In the genomic region with DNA sequence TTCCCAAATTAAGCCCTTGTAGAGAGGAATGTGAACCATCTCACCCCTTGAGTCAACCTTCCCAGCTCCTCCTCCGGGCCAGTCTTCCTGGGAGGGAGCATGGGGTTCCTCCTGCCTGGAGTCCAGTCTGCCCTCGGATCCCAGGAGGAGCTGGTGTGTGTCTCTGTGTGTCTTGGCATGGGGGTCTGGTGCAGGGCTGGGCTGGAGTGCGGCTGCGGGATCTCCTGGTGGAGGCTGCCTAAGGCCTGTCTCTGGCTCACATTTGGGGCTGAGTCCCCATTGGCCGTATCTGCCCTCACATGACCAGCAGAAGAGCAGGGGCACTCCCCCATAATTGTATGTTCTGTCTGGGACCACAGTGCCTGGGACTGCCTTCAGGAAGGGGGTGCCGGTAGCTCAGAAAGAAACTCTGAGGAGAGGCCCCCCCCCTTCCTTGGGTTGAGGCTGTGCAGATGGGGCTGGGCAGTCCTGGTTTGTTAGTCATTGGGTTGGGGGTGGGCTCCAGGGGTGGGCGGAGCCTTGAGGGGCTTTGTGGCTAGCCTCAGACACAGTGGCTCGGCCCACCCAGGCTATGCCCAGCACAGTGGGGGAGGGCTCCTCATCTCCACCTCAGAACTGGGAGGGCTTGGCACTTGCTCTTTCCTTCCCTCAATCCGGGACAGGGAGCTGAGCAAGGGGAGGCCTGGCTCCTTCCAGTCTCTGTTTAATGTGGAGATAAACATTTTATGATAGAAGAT, we compare ENCODE assay signal across 9 cellular contexts. TPM values are rescaled to one million over a fixed set of nuclear protein-coding genes. Genes with fewer than 3 reads are reported as not detected.
DNase-seq lines count a peak whose midpoint lies in the region; ATAC-seq, FAIRE-seq and TF ChIP-seq lines count a peak whose summit lies in the region.
"Had no signal": no experiment of that assay in that cellular context is flagged by ENCODE, and none has a peak within 500 bp of the region (broad histone marks: within the 10 kb centered on the region; RNA-seq: fewer than 3 reads in every experiment).

No MANE protein-coding gene starts in this region.

- peaks cover 15% of the 10 kb centered on the region for H3K4me1 Mint-ChIP-seq in astrocyte (ENCODE audit: low read depth, unreplicated experiment)

- peaks cover 9% of the 10 kb centered on the region for H4K20me1 ChIP-seq in astrocyte (ENCODE audit: insufficient read depth, low read length)
- no peaks in the 10 kb centered on the region for H4K20me1 ChIP-seq in MM.1S (ENCODE audit: insufficient read depth, low read length)

- H3K4me3 Mint-ChIP-seq in astrocyte (ENCODE audit: unreplicated experiment): peak overlapping the region; percentile 78

- H3K9me3 ChIP-seq in left ventricle myocardium inferior (replicated peaks) (no peaks in the 10 kb centered on the region), astrocyte (ENCODE audit: insufficient read depth, low read depth, low read length) (no peaks in the 10 kb centered on the region), aorta (ENCODE audit: control insufficient read depth, low read length) (no peaks in the 10 kb centered on the region), MM.1S (replicated peaks; ENCODE audit: insufficient read depth, low read length) (no peaks in the 10 kb centered on the region)

- H3K79me2 ChIP-seq in astrocyte (ENCODE audit: insufficient read depth, low read length): peaks cover 32% of the 10 kb centered on the region
- peaks cover 17% of the 10 kb centered on the region for H3K79me2 ChIP-seq in MM.1S (ENCODE audit: low read length)

- peak overlapping the region; percentile 69 for H3K27ac Mint-ChIP-seq in astrocyte (ENCODE audit: unreplicated experiment)

- H3K27ac ChIP-seq in left ventricle myocardium inferior (replicated peaks) (peak overlapping the region; percentile 39), astrocyte (ENCODE audit: low read depth, low read length) (peak overlapping the region; percentile 68), aorta (ENCODE audit: low read depth in 1 of 2, low read length in 2 of 2) (peak overlapping the region in 1 of 2 donors; percentile 1), MM.1S (ENCODE audit: low read length) (no peak overlapping the region)

- H3K27me3 Mint-ChIP-seq in astrocyte (ENCODE audit: low read depth, unreplicated experiment): peaks cover 12% of the 10 kb centered on the region

- 14 to 18% methylated on average over 9 of the region's 9 CpGs for WGBS in aorta, 2 donors

- intact Hi-C loops in left ventricle myocardium inferior (cut with micrococcal nuclease) (no loop called here), Right ventricle myocardium superior (cut with DNase I) (loop anchor here (5.0 kb wide), 1 partner anchor 40 kb away; no protein-coding TSS in a partner anchor), aorta (cut with DNase I) (loop anchor here in 1 of 2 donors (10.0 kb wide), 1 partner anchor 193 kb away; the partner anchor contains the start of gene ABCG4)

- H2AFZ ChIP-seq in astrocyte (ENCODE audit: low read depth, low read length) (peak overlapping the region; percentile 67), MM.1S (ENCODE audit: low read length) (no peak overlapping the region)

- H3K9ac ChIP-seq in astrocyte (ENCODE audit: low read length): peak overlapping the region; percentile 51
- H3K9ac ChIP-seq in MM.1S (ENCODE audit: low read length): no peak overlapping the region

- H3K36me3 ChIP-seq in left ventricle myocardium inferior: peaks cover 5% of the 10 kb centered on the region
- H3K36me3 ChIP-seq in astrocyte (ENCODE audit: insufficient read depth, low read length): no peaks in the 10 kb centered on the region
- no peaks in the 10 kb centered on the region for H3K36me3 ChIP-seq in aorta (ENCODE audit: control insufficient read depth in 1 of 2, insufficient read depth in 2 of 2, low read length in 1 of 2)
- H3K36me3 ChIP-seq in MM.1S (replicated peaks; ENCODE audit: insufficient read depth, low read length): no peaks in the 10 kb centered on the region

- H3K4me1 ChIP-seq in left ventricle myocardium inferior: peaks cover 82% of the 10 kb centered on the region
- H3K4me1 ChIP-seq in astrocyte (ENCODE audit: insufficient read depth, low read length): peaks cover 43% of the 10 kb centered on the region
- H3K4me1 ChIP-seq in aorta (ENCODE audit: control insufficient read depth in 1 of 2, insufficient read depth in 2 of 2, low read length in 2 of 2): no peaks in the 10 kb centered on the region
- peaks cover 16% of the 10 kb centered on the region; the same call in 1 of the 2 replicates for H3K4me1 ChIP-seq in MM.1S (ENCODE audit: low read length)

- peaks cover 6% of the 10 kb centered on the region for H3K36me3 Mint-ChIP-seq in astrocyte (ENCODE audit: low read depth, unreplicated experiment)

- H3K9me2 ChIP-seq in MM.1S (replicated peaks; ENCODE audit: insufficient read depth, low read length): no peaks in the 10 kb centered on the region

- no peak for DNase-seq in left ventricle myocardium inferior
- no peak for DNase-seq in Right ventricle myocardium superior
- DNase-seq in astrocyte (ENCODE audit: low read depth): peak; percentile 67
- peak; percentile 72 for DNase-seq in left kidney (ENCODE audit: low read depth, low spot score)
- DNase-seq in aorta: peak; percentile 45 to 68
- no peak for DNase-seq in NCI-H128 (lab: John Stamatoyannopoulos, UW; ENCODE audit: unreplicated experiment)
- DNase-seq in MM.1S: no peak

- no peaks in the 10 kb centered on the region for H3F3A ChIP-seq in MM.1S (ENCODE audit: insufficient read depth, low read length)

- H3K4me3 ChIP-seq in left ventricle myocardium inferior: peak overlapping the region; percentile 77
- peak overlapping the region; percentile 36 for H3K4me3 ChIP-seq in astrocyte (ENCODE audit: insufficient read depth, low read depth, low read length)
- H3K4me3 ChIP-seq in aorta (ENCODE audit: low read length in 2 of 2): no peak overlapping the region
- H3K4me3 ChIP-seq in MM.1S (ENCODE audit: low read length): no peak overlapping the region

- H3K9me3 Mint-ChIP-seq in astrocyte (ENCODE audit: unreplicated experiment): peaks cover 2% of the 10 kb centered on the region

- no peak for FAIRE-seq in astrocyte (lab: Jason Lieb, UNC)

- H3K4me2 ChIP-seq in astrocyte (ENCODE audit: low read length) (peak overlapping the region; percentile 86), MM.1S (ENCODE audit: low read depth, low read length) (no peak overlapping the region)

- no peak for ATAC-seq in Right ventricle myocardium superior (ENCODE audit: poor library complexity)
- no peak for ATAC-seq in aorta (ENCODE audit: low FRiP score)
- no peak for ATAC-seq in GM21717 (IDR thresholded peaks at IDR 0.05; ENCODE audit: unreplicated experiment)

- H3K27me3 ChIP-seq in left ventricle myocardium inferior (ENCODE audit: low read depth) (no peaks in the 10 kb centered on the region), astrocyte (ENCODE audit: insufficient read depth, low read length) (peaks cover 6% of the 10 kb centered on the region), aorta (ENCODE audit: control insufficient read depth in 1 of 2, insufficient read depth in 2 of 2, low read length in 1 of 2) (no peaks in the 10 kb centered on the region), MM.1S (replicated peaks; ENCODE audit: insufficient read depth, low read length) (peaks cover 27% of the 10 kb centered on the region)

- TF ChIP-seq CTCF in left ventricle myocardium inferior (IDR thresholded peaks at IDR 0.05; ENCODE audit: borderline replicate concordance) (no peak), astrocyte (IDR thresholded peaks at IDR 0.05; ENCODE audit: insufficient read depth, low read depth, low read length) (no peak), MM.1S (IDR thresholded peaks at IDR 0.05; ENCODE audit: low read length) (no peak)

RNA-seq across cellular contexts. Expression of gene C1QTNF5, which starts 2.9 kb away (rescaled TPM):
- total RNA-seq in left ventricle myocardium inferior (14.4 TPM), Right ventricle myocardium superior (15.1 TPM), astrocyte (5.6 and 6.3 TPM in 2 replicates), aorta (10 to 100 TPM; 42.4 to 88.2 TPM)
- 10 to 100 TPM; 19.1 to 22.3 TPM for polyA plus RNA-seq in aorta
- total RNA-seq: NCI-H460 had no signal

RNA-seq across cellular contexts. Expression of gene RNF26, which starts 3.4 kb away (rescaled TPM):
- 14.0 TPM for total RNA-seq in left ventricle myocardium inferior
- total RNA-seq in Right ventricle myocardium superior: 12.9 TPM
- 31.8 and 33.3 TPM in 2 replicates for total RNA-seq in astrocyte
- total RNA-seq in aorta: 10 to 100 TPM; 16.8 to 17.5 TPM
- 10 to 100 TPM in 1 of 2 donors, 1 to 10 TPM in 1; 9.4 to 16.5 TPM for polyA plus RNA-seq in aorta

RNA-seq across cellular contexts. Expression of gene MFRP, which starts 8.8 kb away (rescaled TPM):
- total RNA-seq in left ventricle myocardium inferior (not detected), Right ventricle myocardium superior (not detected), astrocyte (not detected in 2 replicates), aorta (not detected)
- polyA plus RNA-seq in aorta: not detected
- total RNA-seq: NCI-H460 had no signal

RNA-seq across cellular contexts. Expression of gene MCAM, which starts 20.8 kb away (rescaled TPM):
- total RNA-seq in left ventricle myocardium inferior: 59.2 TPM
- total RNA-seq in Right ventricle myocardium superior: 41.9 TPM
- total RNA-seq in astrocyte: 188 and 213 TPM in 2 replicates
- 1,000 to 10,000 TPM in 1 of 2 donors, 100 to 1,000 TPM in 1; 525 to 1,386 TPM for total RNA-seq in aorta
- 100 to 1,000 TPM; 274 to 486 TPM for polyA plus RNA-seq in aorta

RNA-seq across cellular contexts. Expression of gene USP2, which starts 43.7 kb away (rescaled TPM):
- total RNA-seq in left ventricle myocardium inferior (135 TPM), Right ventricle myocardium superior (136 TPM), astrocyte (6.5 and 6.7 TPM in 2 replicates), aorta (1 to 10 TPM; 1.6 to 3.0 TPM)
- 1 to 10 TPM in 1 of 2 donors, under 1 TPM in 1; 0.18 to 2.3 TPM for polyA plus RNA-seq in aorta

Comparison
In these comparisons a context has a peak if more than half of its experiments do, and no peak if none do; other contexts are left out.
1. DNase-seq: peak in astrocyte (single experiment), left kidney (single experiment) and aorta (2 of 2); none in left ventricle myocardium inferior (single experiment), Right ventricle myocardium superior (single experiment), NCI-H128 (single experiment) and MM.1S (single experiment).
2. H3K4me3 ChIP-seq: peak in left ventricle myocardium inferior (single experiment) and astrocyte (single experiment); none in aorta (0 of 2) and MM.1S (single experiment).